Comparison of ENCODE assay signal across 1 cellular context in the genomic region with DNA sequence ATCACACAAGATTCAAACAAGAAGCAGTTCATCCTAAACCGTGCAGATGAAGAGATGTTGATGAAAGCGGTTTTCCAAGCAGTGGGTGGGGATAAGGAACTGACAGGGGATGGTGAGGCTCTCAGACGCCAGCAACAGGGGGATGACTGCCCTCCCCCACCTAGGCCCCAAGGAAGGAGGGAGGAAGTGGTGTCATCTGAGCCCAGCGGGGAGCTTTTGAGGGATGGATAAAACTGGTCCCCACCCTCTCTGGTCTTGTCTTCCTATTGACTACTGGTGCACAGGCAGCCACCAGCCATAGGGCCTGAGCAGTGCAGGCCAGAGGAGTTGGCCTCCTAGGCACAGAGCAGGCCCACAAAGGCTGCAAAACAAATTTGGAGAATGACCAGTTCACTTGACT.
TF ChIP-seq lines count a peak whose summit lies in the region.

No MANE protein-coding gene starts in this region.

TF ChIP-seq in H1, 55 proteins besides CTCF, POLR2A, EP300 and RAD21 (continued from another document):
- TF ChIP-seq, protein P1, sequence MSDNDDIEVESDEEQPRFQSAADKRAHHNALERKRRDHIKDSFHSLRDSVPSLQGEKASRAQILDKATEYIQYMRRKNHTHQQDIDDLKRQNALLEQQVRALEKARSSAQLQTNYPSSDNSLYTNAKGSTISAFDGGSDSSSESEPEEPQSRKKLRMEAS (IDR thresholded peaks at IDR 0.05): no peak
- TF ChIP-seq TEAD4 (IDR thresholded peaks at IDR 0.05; ENCODE audit: low read depth, low read length): no peak
TF ChIP-seq in H1: peak in this region for 0.
